In genomic region chr17:38621538-38621937, GRCh38 we compare ENCODE assay signal across 1 cellular context.
TF ChIP-seq lines count a peak whose summit lies in the region.

No MANE protein-coding gene starts in this region.

TF ChIP-seq in A549, 52 proteins besides CTCF, POLR2A, EP300 and RAD21 (continued from another document):
- TF ChIP-seq, protein P1, sequence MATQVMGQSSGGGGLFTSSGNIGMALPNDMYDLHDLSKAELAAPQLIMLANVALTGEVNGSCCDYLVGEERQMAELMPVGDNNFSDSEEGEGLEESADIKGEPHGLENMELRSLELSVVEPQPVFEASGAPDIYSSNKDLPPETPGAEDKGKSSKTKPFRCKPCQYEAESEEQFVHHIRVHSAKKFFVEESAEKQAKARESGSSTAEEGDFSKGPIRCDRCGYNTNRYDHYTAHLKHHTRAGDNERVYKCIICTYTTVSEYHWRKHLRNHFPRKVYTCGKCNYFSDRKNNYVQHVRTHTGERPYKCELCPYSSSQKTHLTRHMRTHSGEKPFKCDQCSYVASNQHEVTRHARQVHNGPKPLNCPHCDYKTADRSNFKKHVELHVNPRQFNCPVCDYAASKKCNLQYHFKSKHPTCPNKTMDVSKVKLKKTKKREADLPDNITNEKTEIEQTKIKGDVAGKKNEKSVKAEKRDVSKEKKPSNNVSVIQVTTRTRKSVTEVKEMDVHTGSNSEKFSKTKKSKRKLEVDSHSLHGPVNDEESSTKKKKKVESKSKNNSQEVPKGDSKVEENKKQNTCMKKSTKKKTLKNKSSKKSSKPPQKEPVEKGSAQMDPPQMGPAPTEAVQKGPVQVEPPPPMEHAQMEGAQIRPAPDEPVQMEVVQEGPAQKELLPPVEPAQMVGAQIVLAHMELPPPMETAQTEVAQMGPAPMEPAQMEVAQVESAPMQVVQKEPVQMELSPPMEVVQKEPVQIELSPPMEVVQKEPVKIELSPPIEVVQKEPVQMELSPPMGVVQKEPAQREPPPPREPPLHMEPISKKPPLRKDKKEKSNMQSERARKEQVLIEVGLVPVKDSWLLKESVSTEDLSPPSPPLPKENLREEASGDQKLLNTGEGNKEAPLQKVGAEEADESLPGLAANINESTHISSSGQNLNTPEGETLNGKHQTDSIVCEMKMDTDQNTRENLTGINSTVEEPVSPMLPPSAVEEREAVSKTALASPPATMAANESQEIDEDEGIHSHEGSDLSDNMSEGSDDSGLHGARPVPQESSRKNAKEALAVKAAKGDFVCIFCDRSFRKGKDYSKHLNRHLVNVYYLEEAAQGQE (IDR thresholded peaks at IDR 0.05), result no peak
- TF ChIP-seq EHF (CRISPR knock-in tag; IDR thresholded peaks at IDR 0.05), result no peak
- no peak for TF ChIP-seq NPAS2 (CRISPR knock-in tag; IDR thresholded peaks at IDR 0.05; ENCODE audit: borderline replicate concordance)
- TF ChIP-seq, protein P2, sequence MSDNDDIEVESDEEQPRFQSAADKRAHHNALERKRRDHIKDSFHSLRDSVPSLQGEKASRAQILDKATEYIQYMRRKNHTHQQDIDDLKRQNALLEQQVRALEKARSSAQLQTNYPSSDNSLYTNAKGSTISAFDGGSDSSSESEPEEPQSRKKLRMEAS (IDR thresholded peaks at IDR 0.05), result no peak
- TF ChIP-seq FOSL2 (IDR thresholded peaks at IDR 0.05), result no peak
- TF ChIP-seq FOSL2 (CRISPR knock-in tag; IDR thresholded peaks at IDR 0.05), result no peak
